In the genomic region with DNA sequence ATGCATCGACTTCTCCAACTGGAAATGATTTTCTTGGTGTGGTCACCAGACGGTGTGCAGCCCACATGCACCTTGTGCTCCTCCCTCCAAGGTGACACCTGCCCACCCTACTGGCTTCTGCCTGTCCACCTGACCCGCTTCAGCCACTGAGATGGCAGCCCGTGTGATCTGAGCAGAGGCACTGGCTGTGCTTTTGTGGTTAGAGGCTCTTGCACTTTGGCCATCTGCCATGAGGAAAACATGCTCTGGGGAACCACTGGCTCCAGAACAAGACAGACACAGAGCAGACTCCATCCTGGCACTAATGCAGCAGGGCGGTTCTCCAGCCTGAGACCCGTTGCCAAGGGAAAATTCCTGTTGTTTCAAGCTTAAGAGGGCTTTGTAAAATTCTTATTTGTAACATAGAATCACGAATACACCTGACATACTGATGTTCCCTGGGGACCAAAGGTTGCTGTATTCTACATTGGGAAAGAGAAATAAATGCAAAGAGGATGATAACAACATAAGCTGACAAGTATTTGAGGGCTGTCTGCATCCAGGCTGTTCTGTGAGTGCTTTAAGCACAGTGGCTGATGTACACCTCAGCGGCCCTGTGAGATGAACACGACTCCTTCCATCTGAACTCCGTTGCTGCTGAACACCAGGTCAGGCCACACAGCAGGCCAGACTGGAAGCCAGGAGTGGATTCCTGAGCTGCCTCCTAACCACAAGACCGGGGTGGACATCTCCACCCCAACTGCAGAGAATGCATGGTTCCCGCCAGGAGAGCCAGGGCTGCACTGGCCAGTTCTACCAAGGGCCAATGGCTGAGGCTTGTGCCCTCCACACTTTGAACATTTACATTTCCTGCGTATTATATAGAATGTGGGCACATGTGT, we compare ENCODE assay signal across 13 cellular contexts.
DNase-seq lines count a peak whose midpoint lies in the region; ATAC-seq and TF ChIP-seq lines count a peak whose summit lies in the region.
"Had no signal": no experiment of that assay in that cellular context is flagged by ENCODE, and none has a peak within 500 bp of the region (broad histone marks: within the 10 kb centered on the region; RNA-seq: fewer than 3 reads in every experiment).

No MANE protein-coding gene starts in this region.

- 56 to 58% methylated on average over 12 to 13 of the region's 13 CpGs for WGBS in upper lobe of left lung, 2 donors

- H3K36me3 ChIP-seq in muscle layer of colon (ENCODE audit: insufficient read depth, low read length) (no peaks in the 10 kb centered on the region), upper lobe of left lung (no peaks in the 10 kb centered on the region)

- peak; percentile 56 for ATAC-seq in Right ventricle myocardium inferior
- no peak for ATAC-seq in Right ventricle myocardium superior (ENCODE audit: poor library complexity)
- ATAC-seq in esophagus mucosa, result peak; percentile 26
- peak; percentile 57 to 66 for ATAC-seq in upper lobe of left lung (ENCODE audit: low FRiP score in 2 of 2)
- ATAC-seq in SK-N-SH treated with all-trans-retinoic acid at 6 μM for 48 hours, result no peak
- ATAC-seq: effector memory CD8-positive, alpha-beta T cell; foreskin keratinocyte had no signal

- H3K4me1 ChIP-seq in muscle layer of colon (ENCODE audit: insufficient read depth, low read length), result peaks cover 18% of the 10 kb centered on the region
- H3K4me1 ChIP-seq in upper lobe of left lung, result peaks cover 0 to 8% (median 5%) of the 10 kb centered on the region in 4 donors
- H3K4me1 ChIP-seq: foreskin keratinocyte had no signal

- peak overlapping the region; percentile 48 for H3K27ac ChIP-seq in muscle layer of colon (ENCODE audit: low read depth, low read length)
- H3K27ac ChIP-seq in upper lobe of left lung, result no peak overlapping the region
- H3K27ac ChIP-seq: foreskin keratinocyte, VCaP had no signal

- H3K27me3 ChIP-seq in muscle layer of colon (ENCODE audit: control insufficient read depth in 1 of 2, insufficient read depth in 2 of 2, low read length in 2 of 2) (no peaks in the 10 kb centered on the region), upper lobe of left lung (no peaks in the 10 kb centered on the region)
- H3K27me3 ChIP-seq: foreskin keratinocyte had no signal

- no peaks in the 10 kb centered on the region for H3K9me3 ChIP-seq in muscle layer of colon (ENCODE audit: low read length)
- H3K9me3 ChIP-seq in upper lobe of left lung, result peaks cover 0 to 6% (median 0%) of the 10 kb centered on the region in 4 donors

- no peak for TF ChIP-seq CTCF in upper lobe of left lung (IDR thresholded peaks at IDR 0.05)

- no peak for TF ChIP-seq POLR2A in upper lobe of left lung (IDR thresholded peaks at IDR 0.05)

- intact Hi-C loops in Right ventricle myocardium inferior (cut with DNase I), result loop anchor here (10.0 kb wide), 1 partner anchor 915 kb away; no protein-coding TSS in a partner anchor
- intact Hi-C loops in Right ventricle myocardium superior (cut with DNase I), result no loop called here

- H3K4me3 ChIP-seq in muscle layer of colon (ENCODE audit: low read depth in 1 of 2, low read length in 2 of 2) (no peak overlapping the region), upper lobe of left lung (no peak overlapping the region)

- no peak for TF ChIP-seq EP300 in upper lobe of left lung (IDR thresholded peaks at IDR 0.05)

- no peak for DNase-seq in Right ventricle myocardium inferior (ENCODE audit: missing footprints)
- DNase-seq in Right ventricle myocardium superior, result no peak
- peak in 1 of 2 donors; percentile 45 for DNase-seq in upper lobe of left lung
- DNase-seq in AG20443 (ENCODE audit: low spot score), result no peak
- no peak for DNase-seq in hepatic stellate cell (ENCODE audit: low spot score)
- DNase-seq: activated naive CD4-positive, alpha-beta T cell treated with anti-CD3 and anti-CD28 coated beads, Interleukin-2, amount 10 ng/mL, durations not matched to agents 7 days and 5 days; effector memory CD8-positive, alpha-beta T cell; foreskin keratinocyte; nephron progenitor cell had no signal

- no peak overlapping the region for H3K9ac ChIP-seq in muscle layer of colon (ENCODE audit: low read length)

TF ChIP-seq in SK-N-SH treated with all-trans-retinoic acid at 6 μM for 48 hours, 23 proteins besides CTCF, POLR2A, EP300 and RAD21:
- TF ChIP-seq, protein P1, sequence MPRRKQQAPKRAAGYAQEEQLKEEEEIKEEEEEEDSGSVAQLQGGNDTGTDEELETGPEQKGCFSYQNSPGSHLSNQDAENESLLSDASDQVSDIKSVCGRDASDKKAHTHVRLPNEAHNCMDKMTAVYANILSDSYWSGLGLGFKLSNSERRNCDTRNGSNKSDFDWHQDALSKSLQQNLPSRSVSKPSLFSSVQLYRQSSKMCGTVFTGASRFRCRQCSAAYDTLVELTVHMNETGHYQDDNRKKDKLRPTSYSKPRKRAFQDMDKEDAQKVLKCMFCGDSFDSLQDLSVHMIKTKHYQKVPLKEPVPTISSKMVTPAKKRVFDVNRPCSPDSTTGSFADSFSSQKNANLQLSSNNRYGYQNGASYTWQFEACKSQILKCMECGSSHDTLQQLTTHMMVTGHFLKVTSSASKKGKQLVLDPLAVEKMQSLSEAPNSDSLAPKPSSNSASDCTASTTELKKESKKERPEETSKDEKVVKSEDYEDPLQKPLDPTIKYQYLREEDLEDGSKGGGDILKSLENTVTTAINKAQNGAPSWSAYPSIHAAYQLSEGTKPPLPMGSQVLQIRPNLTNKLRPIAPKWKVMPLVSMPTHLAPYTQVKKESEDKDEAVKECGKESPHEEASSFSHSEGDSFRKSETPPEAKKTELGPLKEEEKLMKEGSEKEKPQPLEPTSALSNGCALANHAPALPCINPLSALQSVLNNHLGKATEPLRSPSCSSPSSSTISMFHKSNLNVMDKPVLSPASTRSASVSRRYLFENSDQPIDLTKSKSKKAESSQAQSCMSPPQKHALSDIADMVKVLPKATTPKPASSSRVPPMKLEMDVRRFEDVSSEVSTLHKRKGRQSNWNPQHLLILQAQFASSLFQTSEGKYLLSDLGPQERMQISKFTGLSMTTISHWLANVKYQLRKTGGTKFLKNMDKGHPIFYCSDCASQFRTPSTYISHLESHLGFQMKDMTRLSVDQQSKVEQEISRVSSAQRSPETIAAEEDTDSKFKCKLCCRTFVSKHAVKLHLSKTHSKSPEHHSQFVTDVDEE (CRISPR knock-in tag; IDR thresholded peaks at IDR 0.05), result no peak
- TF ChIP-seq ZNF8 (CRISPR knock-in tag; IDR thresholded peaks at IDR 0.05), result no peak
- TF ChIP-seq ZFP30 (CRISPR knock-in tag; IDR thresholded peaks at IDR 0.05), result no peak
- TF ChIP-seq PPARA (CRISPR knock-in tag; IDR thresholded peaks at IDR 0.05; ENCODE audit: borderline replicate concordance), result no peak
- TF ChIP-seq ARNTL (CRISPR knock-in tag; IDR thresholded peaks at IDR 0.05; ENCODE audit: borderline replicate concordance, low read depth), result no peak
- no peak for TF ChIP-seq ZFP3 (CRISPR knock-in tag; IDR thresholded peaks at IDR 0.05)
- no peak for TF ChIP-seq ZC3H10 (CRISPR knock-in tag; IDR thresholded peaks at IDR 0.05)
- no peak for TF ChIP-seq GLIS3 (CRISPR knock-in tag; IDR thresholded peaks at IDR 0.05)
- TF ChIP-seq TOX (CRISPR knock-in tag; IDR thresholded peaks at IDR 0.05; ENCODE audit: borderline replicate concordance), result no peak
- TF ChIP-seq BACH2 (CRISPR knock-in tag; IDR thresholded peaks at IDR 0.05; ENCODE audit: borderline replicate concordance), result no peak

Comparison
In these comparisons a context has a peak if more than half of its experiments do, and no peak if none do; other contexts are left out.
1. ATAC-seq: peak in Right ventricle myocardium inferior (single experiment), esophagus mucosa (single experiment) and upper lobe of left lung (2 of 2); none in Right ventricle myocardium superior (single experiment) and SK-N-SH treated with all-trans-retinoic acid at 6 μM for 48 hours (single experiment).